ENCODE assay signal across 14 cellular contexts in genomic region chr9:13386935-13387667, GRCh38.
DNase-seq lines count a peak whose midpoint lies in the region; ATAC-seq and TF ChIP-seq lines count a peak whose summit lies in the region.
"Had no signal": no experiment of that assay in that cellular context is flagged by ENCODE, and none has a peak within 500 bp of the region (broad histone marks: within the 10 kb centered on the region; RNA-seq: fewer than 3 reads in every experiment).

No MANE protein-coding gene starts in this region.

- ATAC-seq in SK-N-SH treated with all-trans-retinoic acid at 6 μM for 48 hours (peak; percentile 72), HG03097 (IDR thresholded peaks at IDR 0.05; ENCODE audit: low FRiP score, unreplicated experiment) (no peak)
- ATAC-seq: effector memory CD8-positive, alpha-beta T cell had no signal

- no peaks in the 10 kb centered on the region for H3K27me3 ChIP-seq in Karpas-422 (ENCODE audit: low read length)

- H2AFZ ChIP-seq in Karpas-422 (ENCODE audit: low read length) = no peak overlapping the region

- H3K4me3 ChIP-seq in Karpas-422 (ENCODE audit: low read length) = no peak overlapping the region
- H3K4me3 ChIP-seq: prostate gland had no signal

- H3K4me2 ChIP-seq in Karpas-422 (ENCODE audit: low read depth, low read length, poor library complexity, severe bottlenecking) = no peak overlapping the region

- no peaks in the 10 kb centered on the region for H3K79me2 ChIP-seq in Karpas-422 (ENCODE audit: low read length)

- no peaks in the 10 kb centered on the region for H3K9me3 ChIP-seq in Karpas-422 (ENCODE audit: low read length)
- H3K9me3 ChIP-seq: prostate gland had no signal

- no peak for TF ChIP-seq CTCF in AG09319 (IDR thresholded peaks at IDR 0.05; ENCODE audit: low read depth, low read length)

- no peaks in the 10 kb centered on the region for H3K36me3 ChIP-seq in Karpas-422 (ENCODE audit: insufficient read depth, low read length)
- H3K36me3 ChIP-seq: prostate gland had no signal

- H3K9me2 ChIP-seq in Karpas-422 (replicated peaks; ENCODE audit: insufficient read depth, low read length) = no peaks in the 10 kb centered on the region

- no peak overlapping the region for H3K27ac ChIP-seq in Karpas-422 (ENCODE audit: low read length)
- H3K27ac ChIP-seq: C4-2B, prostate gland had no signal

- H3K9ac ChIP-seq in Karpas-422 (ENCODE audit: low read length) = no peak overlapping the region

- no peaks in the 10 kb centered on the region for H4K20me1 ChIP-seq in Karpas-422 (ENCODE audit: insufficient read depth, low read depth, low read length)

- DNase-seq in AG09319 (ENCODE audit: extremely low read depth, low read depth) (peak; percentile 63), fibroblast of the conjunctiva (ENCODE audit: low read depth) (peak; percentile 10), renal cortical epithelial cell (ENCODE audit: low read depth) (peak; percentile 86), COR-L47 (lab: John Stamatoyannopoulos, UW) (no peak), Karpas-422 (no peak), NCI-H345 treated with DMSO at 0.1 percent for 48 hours (lab: John Stamatoyannopoulos, UW; ENCODE audit: unreplicated experiment) (no peak)
- DNase-seq: activated effector memory CD4-positive, alpha-beta T cell treated with anti-CD3 and anti-CD28 coated beads, Interleukin-2, amount 50 U/mL, for 16 hours; effector memory CD8-positive, alpha-beta T cell; NCI-H187 treated with DMSO at 0.1 percent for 48 hours; SHP77 had no signal

- no peaks in the 10 kb centered on the region for H3K4me1 ChIP-seq in Karpas-422 (ENCODE audit: low read length)
- H3K4me1 ChIP-seq: prostate gland had no signal

TF ChIP-seq in SK-N-SH treated with all-trans-retinoic acid at 6 μM for 48 hours, 23 proteins besides CTCF, POLR2A, EP300 and RAD21:
- TF ChIP-seq ZC3H10 (CRISPR knock-in tag; IDR thresholded peaks at IDR 0.05) = no peak
- TF ChIP-seq BACH2 (CRISPR knock-in tag; IDR thresholded peaks at IDR 0.05; ENCODE audit: borderline replicate concordance) = no peak
- TF ChIP-seq TOX (CRISPR knock-in tag; IDR thresholded peaks at IDR 0.05; ENCODE audit: borderline replicate concordance) = no peak
- TF ChIP-seq POU6F1 (CRISPR knock-in tag; IDR thresholded peaks at IDR 0.05; ENCODE audit: borderline replicate concordance, low read depth) = no peak
- TF ChIP-seq PATZ1 (CRISPR knock-in tag; IDR thresholded peaks at IDR 0.05; ENCODE audit: borderline replicate concordance) = no peak
- no peak for TF ChIP-seq ZNF8 (CRISPR knock-in tag; IDR thresholded peaks at IDR 0.05)
- TF ChIP-seq ZNF70 (CRISPR knock-in tag; IDR thresholded peaks at IDR 0.05) = no peak
- TF ChIP-seq ISL1 (CRISPR knock-in tag; IDR thresholded peaks at IDR 0.05) = no peak
- no peak for TF ChIP-seq SNAI2 (CRISPR knock-in tag; IDR thresholded peaks at IDR 0.05)
- TF ChIP-seq CSDC2 (CRISPR knock-in tag; IDR thresholded peaks at IDR 0.05) = no peak
- TF ChIP-seq ESRRG (CRISPR knock-in tag; IDR thresholded peaks at IDR 0.05) = no peak
- no peak for TF ChIP-seq RARB (CRISPR knock-in tag; IDR thresholded peaks at IDR 0.05)
- no peak for TF ChIP-seq ZFP30 (CRISPR knock-in tag; IDR thresholded peaks at IDR 0.05)
- TF ChIP-seq, protein P1, sequence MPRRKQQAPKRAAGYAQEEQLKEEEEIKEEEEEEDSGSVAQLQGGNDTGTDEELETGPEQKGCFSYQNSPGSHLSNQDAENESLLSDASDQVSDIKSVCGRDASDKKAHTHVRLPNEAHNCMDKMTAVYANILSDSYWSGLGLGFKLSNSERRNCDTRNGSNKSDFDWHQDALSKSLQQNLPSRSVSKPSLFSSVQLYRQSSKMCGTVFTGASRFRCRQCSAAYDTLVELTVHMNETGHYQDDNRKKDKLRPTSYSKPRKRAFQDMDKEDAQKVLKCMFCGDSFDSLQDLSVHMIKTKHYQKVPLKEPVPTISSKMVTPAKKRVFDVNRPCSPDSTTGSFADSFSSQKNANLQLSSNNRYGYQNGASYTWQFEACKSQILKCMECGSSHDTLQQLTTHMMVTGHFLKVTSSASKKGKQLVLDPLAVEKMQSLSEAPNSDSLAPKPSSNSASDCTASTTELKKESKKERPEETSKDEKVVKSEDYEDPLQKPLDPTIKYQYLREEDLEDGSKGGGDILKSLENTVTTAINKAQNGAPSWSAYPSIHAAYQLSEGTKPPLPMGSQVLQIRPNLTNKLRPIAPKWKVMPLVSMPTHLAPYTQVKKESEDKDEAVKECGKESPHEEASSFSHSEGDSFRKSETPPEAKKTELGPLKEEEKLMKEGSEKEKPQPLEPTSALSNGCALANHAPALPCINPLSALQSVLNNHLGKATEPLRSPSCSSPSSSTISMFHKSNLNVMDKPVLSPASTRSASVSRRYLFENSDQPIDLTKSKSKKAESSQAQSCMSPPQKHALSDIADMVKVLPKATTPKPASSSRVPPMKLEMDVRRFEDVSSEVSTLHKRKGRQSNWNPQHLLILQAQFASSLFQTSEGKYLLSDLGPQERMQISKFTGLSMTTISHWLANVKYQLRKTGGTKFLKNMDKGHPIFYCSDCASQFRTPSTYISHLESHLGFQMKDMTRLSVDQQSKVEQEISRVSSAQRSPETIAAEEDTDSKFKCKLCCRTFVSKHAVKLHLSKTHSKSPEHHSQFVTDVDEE (CRISPR knock-in tag; IDR thresholded peaks at IDR 0.05) = no peak
- TF ChIP-seq, protein P2, sequence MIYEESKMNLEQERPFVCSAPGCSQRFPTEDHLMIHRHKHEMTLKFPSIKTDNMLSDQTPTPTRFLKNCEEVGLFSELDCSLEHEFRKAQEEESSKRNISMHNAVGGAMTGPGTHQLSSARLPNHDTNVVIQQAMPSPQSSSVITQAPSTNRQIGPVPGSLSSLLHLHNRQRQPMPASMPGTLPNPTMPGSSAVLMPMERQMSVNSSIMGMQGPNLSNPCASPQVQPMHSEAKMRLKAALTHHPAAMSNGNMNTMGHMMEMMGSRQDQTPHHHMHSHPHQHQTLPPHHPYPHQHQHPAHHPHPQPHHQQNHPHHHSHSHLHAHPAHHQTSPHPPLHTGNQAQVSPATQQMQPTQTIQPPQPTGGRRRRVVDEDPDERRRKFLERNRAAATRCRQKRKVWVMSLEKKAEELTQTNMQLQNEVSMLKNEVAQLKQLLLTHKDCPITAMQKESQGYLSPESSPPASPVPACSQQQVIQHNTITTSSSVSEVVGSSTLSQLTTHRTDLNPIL (CRISPR knock-in tag; IDR thresholded peaks at IDR 0.05; ENCODE audit: low read depth) = no peak
- TF ChIP-seq TCF4 (CRISPR knock-in tag; IDR thresholded peaks at IDR 0.05; ENCODE audit: borderline replicate concordance) = no peak

Comparison
In these comparisons a context has a peak if more than half of its experiments do, and no peak if none do; other contexts are left out.
1. DNase-seq: peak in AG09319 (single experiment), fibroblast of the conjunctiva (single experiment) and renal cortical epithelial cell (single experiment); none in COR-L47 (single experiment), Karpas-422 (single experiment) and NCI-H345 treated with DMSO at 0.1 percent for 48 hours (single experiment).